Comparison of ENCODE assay signal across 8 cellular contexts in the genomic region with DNA sequence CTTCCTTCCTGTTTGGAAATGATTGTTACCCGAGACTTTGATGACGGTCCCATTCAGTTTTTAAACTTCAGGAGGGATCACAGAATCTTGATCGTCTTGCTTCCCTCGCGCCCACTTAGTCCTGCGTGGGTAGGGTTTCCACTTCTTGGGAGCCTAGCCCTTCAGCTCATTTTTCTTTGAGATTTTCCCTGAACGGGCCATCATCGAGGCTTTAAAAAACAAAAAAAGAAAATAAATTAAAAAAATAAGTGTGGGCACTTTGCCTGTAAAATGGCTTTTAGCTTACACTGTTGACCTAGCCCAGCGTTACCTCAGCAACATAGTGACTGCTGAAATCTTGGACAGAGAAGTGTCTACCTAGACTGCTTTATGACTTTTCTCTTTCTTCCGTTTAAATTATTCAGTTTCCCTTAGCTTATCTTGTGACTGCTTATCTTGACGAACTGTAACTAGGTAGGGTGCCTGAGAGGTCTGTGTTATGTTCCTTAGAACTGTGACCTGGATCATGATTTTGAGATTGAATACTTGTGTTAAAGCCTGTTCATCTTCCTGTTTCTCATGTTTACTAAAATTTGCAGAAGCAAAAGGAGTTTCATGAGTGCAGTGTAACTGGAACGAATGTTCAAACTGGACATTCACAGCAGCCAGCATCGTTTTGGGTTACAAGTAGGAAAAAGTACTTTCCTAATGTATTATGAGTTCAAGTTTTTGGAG. TPM values are rescaled to one million over a fixed set of nuclear protein-coding genes. Genes with fewer than 3 reads are reported as not detected.
DNase-seq lines count a peak whose midpoint lies in the region; ATAC-seq and TF ChIP-seq lines count a peak whose summit lies in the region.

No MANE protein-coding gene starts in this region.

- CTCF ChIA-PET in T-cell (lab: Charles Lee) = interaction anchor here (0.6 to 1.2 kb wide), 2 partner anchors 8 to 358 kb away, joined by 4 to 14 read pairs; a partner anchor contains a TSS

- no peaks in the 10 kb centered on the region for H3K9me3 Mint-ChIP-seq in T-cell
- no peaks in the 10 kb centered on the region for H3K9me3 Mint-ChIP-seq in natural killer cell

- ATAC-seq in HG02938 (IDR thresholded peaks at IDR 0.05; ENCODE audit: unreplicated experiment) (peak; percentile 5), T-cell (replicated peaks in 1 of 4) (peak; percentile 22 to 62 (median 28)), natural killer cell (peak; percentile 31 to 61 (median 47)), GM19324 (IDR thresholded peaks at IDR 0.05; ENCODE audit: low FRiP score, unreplicated experiment) (no peak), HG02588 (IDR thresholded peaks at IDR 0.05; ENCODE audit: unreplicated experiment) (no peak)

- H3K4me1 Mint-ChIP-seq in T-cell = peaks cover 24 to 46% (median 39%) of the 10 kb centered on the region in 3 donors
- peaks cover 31 to 32% of the 10 kb centered on the region in 2 donors for H3K4me1 Mint-ChIP-seq in natural killer cell

- POLR2A ChIA-PET in T-cell (lab: Charles Lee) = interaction anchor here (0.5 to 1.2 kb wide), 4 partner anchors 8 to 1249 kb away, joined by 3 to 6 read pairs (median 4); a partner anchor contains a TSS

- H3K27ac Mint-ChIP-seq in T-cell = peak overlapping the region; percentile 89 to 92
- peak overlapping the region; percentile 97 to 99 for H3K27ac Mint-ChIP-seq in natural killer cell

- TF ChIP-seq CTCF in natural killer cell (IDR thresholded peaks at IDR 0.05) = no peak

- TF ChIP-seq POLR2A in erythroblast (IDR thresholded peaks at IDR 0.05; ENCODE audit: low read length) = peak; percentile 2

- intact Hi-C loops in natural killer cell (cut with micrococcal nuclease) = no loop called here

- H3K36me3 Mint-ChIP-seq in T-cell = peaks cover 13% of the 10 kb centered on the region
- H3K36me3 Mint-ChIP-seq in natural killer cell = no peaks in the 10 kb centered on the region

- H3K4me3 Mint-ChIP-seq in T-cell (peak overlapping the region; percentile 82 to 92 (median 91)), natural killer cell (peak overlapping the region; percentile 92)

- H3K27me3 Mint-ChIP-seq in T-cell (no peaks in the 10 kb centered on the region), natural killer cell (ENCODE audit: low read depth in 2 of 2) (no peaks in the 10 kb centered on the region)

- peak; percentile 27 for DNase-seq in GM03348 (ENCODE audit: low spot score)
- DNase-seq in T-cell = peak in 9 of 34 experiments; percentile 1 to 36 (median 10)
- peak; percentile 61 to 64 for DNase-seq in erythroblast (lab: John Stamatoyannopoulos, UW)
- DNase-seq in natural killer cell = no peak
- DNase-seq in midbrain (lab: John Stamatoyannopoulos, UW) = no peak

RNA-seq across cellular contexts. Expression of a gene that starts 0.9 kb away (rescaled TPM):
- 10 to 100 TPM; 55.3 to 78.5 (median 66.4) TPM for total RNA-seq in T-cell
- 10 to 100 TPM; 72.8 to 95.6 (median 81.6) TPM for total RNA-seq in natural killer cell

RNA-seq across cellular contexts. Expression of a gene that starts 8.3 kb away (rescaled TPM):
- total RNA-seq in T-cell = 10 to 100 TPM; 29.7 to 66.1 (median 60.9) TPM
- 10 to 100 TPM; 20.9 to 34.4 (median 32.0) TPM for total RNA-seq in natural killer cell

RNA-seq across cellular contexts. Expression of a gene that starts 36.6 kb away (rescaled TPM):
- 1 to 10 TPM; 1.4 to 6.1 (median 4.1) TPM for total RNA-seq in T-cell
- 1 to 10 TPM; 4.0 to 4.8 (median 4.5) TPM for total RNA-seq in natural killer cell

Comparison
In these comparisons a context has a peak if more than half of its experiments do, and no peak if none do; other contexts are left out.
1. DNase-seq: peak in GM03348 (single experiment) and erythroblast (2 of 2); none in natural killer cell (single experiment) and midbrain (single experiment).
2. ATAC-seq: peak in HG02938 (single experiment), T-cell (4 of 4) and natural killer cell (3 of 3); none in GM19324 (single experiment) and HG02588 (single experiment).